In genomic region chr7:81098213-81098612, GRCh38 we compare ENCODE assay signal across 22 cellular contexts.
"Had no signal": no experiment of that assay in that cellular context is flagged by ENCODE, and none has a peak within 500 bp of the region (broad histone marks: within the 10 kb centered on the region; RNA-seq: fewer than 3 reads in every experiment).

No MANE protein-coding gene starts in this region.

- H3K27ac ChIP-seq: PC-9, SJSA1, SK-N-MC had no signal

- H3K36me3 ChIP-seq: SJSA1 had no signal

- H3K27me3 ChIP-seq: SJSA1 had no signal

- H2AFZ ChIP-seq: PC-9 had no signal

- H3K4me3 ChIP-seq: PC-9, SJSA1, SK-N-MC had no signal

- H3K4me2 ChIP-seq: PC-9 had no signal

- H3K9me3 ChIP-seq: SJSA1 had no signal

- DNase-seq: KBM-7; MV-4-11; NCI-H1048; NCI-H1105; NCI-H1417; NCI-H1436 treated with DMSO at 0.1 percent for 48 hours; NCI-H1694; NCI-H187 treated with DMSO at 0.1 percent for 48 hours; NCI-H2029 treated with DMSO at 0.1 percent for 48 hours; NCI-H226; NCI-H446; NCI-H510A; NCI-H524 treated with DMSO at 0.1 percent for 48 hours; NCI-H69; NCI-H774; NK-92 treated with Interleukin-12 subunit alpha and Interleukin-12 subunit beta, amount 100 ng/mL, for 24 hours; PC-9; Right ventricle myocardium superior; RPMI8226; SIG-M5 had no signal
